1 cellular context compared by ENCODE assay signal in the genomic region with DNA sequence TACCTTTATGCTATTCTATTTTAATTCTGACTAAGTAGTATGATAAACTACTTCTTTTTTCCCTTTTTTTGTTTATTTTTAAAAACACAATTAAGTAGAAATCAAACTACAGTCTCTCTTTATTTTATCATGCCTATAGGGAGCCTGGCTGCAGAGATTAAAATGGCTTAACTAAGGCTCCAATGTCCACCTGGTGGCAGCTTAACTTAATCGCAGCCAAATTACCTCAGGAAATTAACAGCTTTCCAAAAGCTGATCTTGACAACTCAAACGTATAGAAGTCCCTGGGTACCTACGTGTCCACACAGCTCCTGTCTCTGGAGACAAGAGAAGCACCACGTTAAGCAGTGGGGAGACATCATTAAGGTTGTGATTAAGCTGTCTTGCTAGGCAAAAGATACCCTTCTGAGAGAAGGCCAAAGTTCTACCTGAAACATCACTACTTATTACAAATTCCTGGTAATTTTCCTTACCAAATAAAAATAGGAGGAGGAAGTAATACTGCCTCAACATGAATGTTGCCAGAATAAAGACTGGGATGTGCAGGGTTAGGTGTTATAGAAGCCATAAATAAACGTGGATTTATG.
TF ChIP-seq lines count a peak whose summit lies in the region.

No MANE protein-coding gene starts in this region.

TF ChIP-seq in H1, 55 proteins besides CTCF, POLR2A, EP300 and RAD21 (continued from another document):
- no peak for TF ChIP-seq MAX (IDR thresholded peaks at IDR 0.05)
TF ChIP-seq in H1: peak in this region for 0.
